ENCODE assay signal across 26 cellular contexts in genomic region chr3:65811917-65812316, GRCh38.
DNase-seq lines count a peak whose midpoint lies in the region; ATAC-seq, FAIRE-seq and TF ChIP-seq lines count a peak whose summit lies in the region.
"Had no signal": no experiment of that assay in that cellular context is flagged by ENCODE, and none has a peak within 500 bp of the region (broad histone marks: within the 10 kb centered on the region; RNA-seq: fewer than 3 reads in every experiment).

No MANE protein-coding gene starts in this region.

- TF ChIP-seq RAD21 in H1 (IDR thresholded peaks at IDR 0.05 in 1 of 2, conservative IDR thresholded peaks at IDR 0.05 in 1 of 2; ENCODE audit: low read depth in 2 of 2, low read length in 2 of 2), result no peak

- H3K4me3 ChIP-seq in SK-N-MC, result peak overlapping the region; percentile 57
- H3K4me3 ChIP-seq in H1 (ENCODE audit: extremely low read depth in 1 of 4, insufficient read depth in 2 of 4, low read depth in 3 of 4, low read length in 4 of 4), result no peak overlapping the region
- no peak overlapping the region for H3K4me3 ChIP-seq in osteoblast (ENCODE audit: insufficient read depth, low read length)
- H3K4me3 ChIP-seq: BLaER1 treated with 17β-estradiol and CSF1 and Interleukin-3, amounts not matched to agents 10 nM and 100 nM; prostate gland; right lobe of liver; tibial artery had no signal

- no peak overlapping the region for H3K4ac ChIP-seq in H1 (replicated peaks; ENCODE audit: insufficient read length, low read depth, low read length)

- H3K36me3 ChIP-seq in SK-N-MC (ENCODE audit: insufficient read depth, low read length) (no peaks in the 10 kb centered on the region), H1 (ENCODE audit: control insufficient read depth in 2 of 4, insufficient read depth in 4 of 4, low read length in 3 of 4) (no peaks in the 10 kb centered on the region), osteoblast (ENCODE audit: insufficient read depth, low read length) (no peaks in the 10 kb centered on the region)
- H3K36me3 ChIP-seq: BLaER1 treated with 17β-estradiol and CSF1 and Interleukin-3, amounts not matched to agents 10 nM and 100 nM; neutrophil; prostate gland; right lobe of liver; tibial artery had no signal

- H2BK120ac ChIP-seq in H1 (replicated peaks; ENCODE audit: low read depth, low read length), result no peak overlapping the region

- no peak overlapping the region for H2BK5ac ChIP-seq in H1 (ENCODE audit: low read depth, low read length)

- peaks cover 0 to 7% of the 10 kb centered on the region in 2 experiments for H4K20me1 ChIP-seq in H1 (replicated peaks in 1 of 2; ENCODE audit: control insufficient read depth in 1 of 2, insufficient read depth in 2 of 2, low read length in 2 of 2)
- H4K20me1 ChIP-seq in osteoblast (ENCODE audit: insufficient read depth, low read length), result peaks cover 18% of the 10 kb centered on the region
- H4K20me1 ChIP-seq: BLaER1 treated with 17β-estradiol and CSF1 and Interleukin-3, amounts not matched to agents 10 nM and 100 nM had no signal

- no peaks in the 10 kb centered on the region for H3K9me3 ChIP-seq in SK-N-MC (ENCODE audit: low read depth, low read length)
- H3K9me3 ChIP-seq in H1 (ENCODE audit: insufficient read depth in 2 of 2, low read depth in 1 of 2, low read length in 1 of 2), result no peaks in the 10 kb centered on the region
- H3K9me3 ChIP-seq in osteoblast (ENCODE audit: low read depth, low read length), result no peaks in the 10 kb centered on the region
- H3K9me3 ChIP-seq: BLaER1 treated with 17β-estradiol and CSF1 and Interleukin-3, amounts not matched to agents 10 nM and 100 nM; neutrophil; prostate gland; right lobe of liver; tibial artery had no signal

- H3K27ac ChIP-seq in SK-N-MC (peak overlapping the region; percentile 70; the same call in 1 of the 2 replicates), H1 (ENCODE audit: low read depth, low read length) (no peak overlapping the region), osteoblast (ENCODE audit: low read depth, low read length) (peak overlapping the region; percentile 68)
- H3K27ac ChIP-seq: BLaER1 treated with 17β-estradiol and CSF1 and Interleukin-3, amounts not matched to agents 10 nM and 100 nM; neutrophil; prostate gland; right lobe of liver; tibial artery had no signal

- no peak overlapping the region for H2BK20ac ChIP-seq in H1 (ENCODE audit: low read length)

- no peak overlapping the region for H4K5ac ChIP-seq in H1 (ENCODE audit: insufficient read length, low read depth, low read length)

- no peak overlapping the region for H2AK5ac ChIP-seq in H1 (ENCODE audit: low read depth, low read length)

- no peak overlapping the region for H2AFZ ChIP-seq in H1 (ENCODE audit: low read length)
- no peak overlapping the region for H2AFZ ChIP-seq in osteoblast (ENCODE audit: low read length)

- H3K4me1 ChIP-seq in H1 (replicated peaks in 1 of 4; ENCODE audit: control insufficient read depth in 3 of 4, insufficient read depth in 4 of 4, low read length in 3 of 4), result peaks cover 0 to 11% (median 7%) of the 10 kb centered on the region in 4 experiments; a peak in 2 of 7 replicates
- peaks cover 24% of the 10 kb centered on the region for H3K4me1 ChIP-seq in osteoblast (ENCODE audit: insufficient read depth, low read length)
- H3K4me1 ChIP-seq: BLaER1 treated with 17β-estradiol and CSF1 and Interleukin-3, amounts not matched to agents 10 nM and 100 nM; right lobe of liver had no signal

- CTCF ChIA-PET in H1 (lab: Charles Lee; ENCODE audit: partially characterized antibody), result interaction anchor here (0.6 to 1.5 kb wide), 5 partner anchors 27 to 1281 kb away, joined by 3 to 5 read pairs (median 4); no protein-coding TSS in a partner anchor

- TF ChIP-seq EP300 in H1 (IDR thresholded peaks at IDR 0.05; ENCODE audit: borderline replicate concordance in 1 of 2, low read depth in 2 of 2, low read length in 2 of 2), result no peak

- H3K9ac ChIP-seq in SK-N-MC (ENCODE audit: insufficient read length), result no peak overlapping the region
- no peak overlapping the region for H3K9ac ChIP-seq in H1 (replicated peaks in 1 of 4; ENCODE audit: extremely low read depth in 1 of 4, low read depth in 3 of 4, low read length in 3 of 4)
- H3K9ac ChIP-seq: BLaER1 treated with 17β-estradiol and CSF1 and Interleukin-3, amounts not matched to agents 10 nM and 100 nM had no signal

- no peak overlapping the region for H3K56ac ChIP-seq in H1 (replicated peaks; ENCODE audit: insufficient read length, low read depth, low read length)

- H3K79me1 ChIP-seq in H1 (ENCODE audit: low read depth, low read length), result no peaks in the 10 kb centered on the region; the same call in 1 of the 2 replicates

- H3K14ac ChIP-seq in H1 (ENCODE audit: insufficient read length), result no peak overlapping the region

- POLR2A ChIA-PET in H1 (lab: Charles Lee; ENCODE audit: partially characterized antibody), result no interaction called here

- no peak overlapping the region for H4K91ac ChIP-seq in H1 (replicated peaks; ENCODE audit: insufficient read length, low read length)

- H3K23ac ChIP-seq in H1 (ENCODE audit: insufficient read length), result no peak overlapping the region

- no peak overlapping the region for H4K8ac ChIP-seq in H1 (ENCODE audit: extremely low read depth, insufficient read depth, low read length)

- H3K23me2 ChIP-seq in H1 (ENCODE audit: low read depth, low read length), result no peaks in the 10 kb centered on the region; the same call in 1 of the 2 replicates

- 82% methylated on average over 8 of the region's 8 CpGs; no CpG with 5 or more reads in 1 of the 2 experiments for WGBS in H1 (ENCODE audit: extremely low coverage in 1 of 2, insufficient coverage in 1 of 2, insufficient read length in 1 of 2, insufficient replicate concordance in 2 of 2, low coverage in 1 of 2, low lambda C conversion rate in 2 of 2, missing lambda C conversion rate in 1 of 2), 2 experiments

- peak; percentile 66 for FAIRE-seq in H1 (lab: Jason Lieb, UNC)
- FAIRE-seq: GM12891, keratinocyte had no signal

- H3K79me2 ChIP-seq in H1 (ENCODE audit: control insufficient read depth in 1 of 2, insufficient read depth in 2 of 2, low read length in 2 of 2) (peaks cover 0 to 4% of the 10 kb centered on the region in 2 experiments; a peak in 1 of 4 replicates), osteoblast (ENCODE audit: insufficient read depth, low read length) (peaks cover 34% of the 10 kb centered on the region)

- H3K27me3 ChIP-seq in H1 (replicated peaks in 1 of 4; ENCODE audit: control insufficient read depth in 3 of 4, extremely low read depth in 1 of 4, insufficient read depth in 3 of 4, low read length in 3 of 4), result no peaks in the 10 kb centered on the region
- no peaks in the 10 kb centered on the region for H3K27me3 ChIP-seq in osteoblast (ENCODE audit: insufficient read depth, low read length)
- H3K27me3 ChIP-seq: BLaER1 treated with 17β-estradiol and CSF1 and Interleukin-3, amounts not matched to agents 10 nM and 100 nM; neutrophil; right lobe of liver; tibial artery had no signal

- TF ChIP-seq CTCF in H1 (IDR thresholded peaks at IDR 0.05; ENCODE audit: control extremely low read depth in 1 of 3, insufficient read depth in 1 of 3, low read depth in 1 of 3, low read length in 3 of 3), result no peak
- TF ChIP-seq CTCF in osteoblast (IDR thresholded peaks at IDR 0.05; ENCODE audit: extremely low read depth, low read depth, low read length), result no peak

- no peak for TF ChIP-seq POLR2A in H1 (IDR thresholded peaks at IDR 0.05; ENCODE audit: control extremely low read depth in 1 of 2, low read depth in 2 of 2, low read length in 2 of 2)

- peak; percentile 21 for DNase-seq in EH (ENCODE audit: low read depth)
- no peak for DNase-seq in SK-N-MC (ENCODE audit: low read depth, low spot score)
- DNase-seq in H1 (ENCODE audit: low read depth in 1 of 2, low spot score in 2 of 2), result no peak
- no peak for DNase-seq in osteoblast (ENCODE audit: insufficient read length, low spot score, missing footprints)
- no peak for DNase-seq in activated gamma-delta T cell treated with Interleukin-2 at 50 U/mL for 16 hours
- DNase-seq: activated CD4-positive, alpha-beta T cell treated with anti-CD3 and anti-CD28 coated beads for 1 hour; activated CD8-positive, alpha-beta T cell treated with anti-CD3 and anti-CD28 coated beads, Interleukin-2, amount 10 ng/mL, durations not matched to agents 7 days and 5 days; cortex of kidney; DMS153; erythroblast; foreskin fibroblast; Kasumi-1; NCI-H1436 treated with DMSO at 0.1 percent for 48 hours; NCI-H2171; NCI-H510A treated with DMSO at 0.1 percent for 48 hours; NK-92 treated with Interleukin-12 subunit alpha and Interleukin-12 subunit beta, amount 100 ng/mL, for 24 hours; right lobe of liver; stimulated activated CD4-positive, alpha-beta T cell treated with anti-CD3 and anti-CD28 coated beads, Interleukin-4, amount 100 ng/mL, for 1 hour had no signal

- ATAC-seq in GM21825 (IDR thresholded peaks at IDR 0.05; ENCODE audit: unreplicated experiment) (no peak), esophagus mucosa (no peak)
- ATAC-seq: activated CD8-positive, alpha-beta T cell treated with anti-CD3 and anti-CD28 coated beads, Interleukin-2, amount 10 ng/mL, durations not matched to agents 7 days and 5 days; right lobe of liver had no signal

- H3K18ac ChIP-seq in H1 (ENCODE audit: extremely low read depth, low read length), result no peak overlapping the region

- H3K4me2 ChIP-seq in H1 (ENCODE audit: insufficient read depth in 1 of 2, low read depth in 2 of 2, low read length in 2 of 2) (no peak overlapping the region), osteoblast (ENCODE audit: insufficient read depth, low read length) (peak overlapping the region; percentile 63)
- H3K4me2 ChIP-seq: BLaER1 treated with 17β-estradiol and CSF1 and Interleukin-3, amounts not matched to agents 10 nM and 100 nM had no signal

- H2BK12ac ChIP-seq in H1 (ENCODE audit: low read depth, low read length), result no peak overlapping the region

- H2BK15ac ChIP-seq in H1 (ENCODE audit: low read length), result no peak overlapping the region

TF ChIP-seq in H1, 55 proteins besides CTCF, POLR2A, EP300 and RAD21 (continues in another document):
- no peak for TF ChIP-seq TCF12 (IDR thresholded peaks at IDR 0.05; ENCODE audit: low read depth, low read length)
- TF ChIP-seq RBBP5 (IDR thresholded peaks at IDR 0.05; ENCODE audit: borderline replicate concordance, low read depth, low read length), result no peak
- TF ChIP-seq HDAC2 (IDR thresholded peaks at IDR 0.05; ENCODE audit: borderline replicate concordance in 1 of 2, low read depth in 2 of 2, low read length in 2 of 2), result no peak
- TF ChIP-seq MAFK (IDR thresholded peaks at IDR 0.05; ENCODE audit: low read depth, low read length), result no peak
- no peak for TF ChIP-seq ZNF274 (IDR thresholded peaks at IDR 0.05; ENCODE audit: borderline replicate concordance, extremely low read depth, low read length)
- no peak for TF ChIP-seq CEBPB (IDR thresholded peaks at IDR 0.05; ENCODE audit: low read depth, low read length)
- no peak for TF ChIP-seq SUZ12 (IDR thresholded peaks at IDR 0.05; ENCODE audit: low read length)
- TF ChIP-seq RFX5 (IDR thresholded peaks at IDR 0.05; ENCODE audit: borderline replicate concordance, low read depth, low read length), result no peak
- TF ChIP-seq SIRT6 (IDR thresholded peaks at IDR 0.05; ENCODE audit: low read length), result no peak
- no peak for TF ChIP-seq HDAC6 (IDR thresholded peaks at IDR 0.05; ENCODE audit: low read depth, low read length)
- TF ChIP-seq EGR1 (IDR thresholded peaks at IDR 0.05; ENCODE audit: borderline replicate concordance, low read depth, low read length), result no peak
- no peak for TF ChIP-seq CHD2 (IDR thresholded peaks at IDR 0.05; ENCODE audit: low read length)
